16 cellular contexts compared by ENCODE assay signal in genomic region chr1:159187647-159188374, GRCh38. TPM values are rescaled to one million over a fixed set of nuclear protein-coding genes. Genes with fewer than 3 reads are reported as not detected.
DNase-seq lines count a peak whose midpoint lies in the region; ATAC-seq, FAIRE-seq and TF ChIP-seq lines count a peak whose summit lies in the region.
"Had no signal": no experiment of that assay in that cellular context is flagged by ENCODE, and none has a peak within 500 bp of the region (broad histone marks: within the 10 kb centered on the region; RNA-seq: fewer than 3 reads in every experiment).

No MANE protein-coding gene starts in this region.

- peaks cover 18% of the 10 kb centered on the region for H4K20me1 ChIP-seq in neural progenitor cell (ENCODE audit: low read depth)

- H3K36me3 ChIP-seq in ACC112 (ENCODE audit: insufficient read depth, low read length): no peaks in the 10 kb centered on the region
- H3K36me3 ChIP-seq in gastroesophageal sphincter: no peaks in the 10 kb centered on the region
- H3K36me3 ChIP-seq in neural progenitor cell: no peaks in the 10 kb centered on the region
- H3K36me3 ChIP-seq: BE2C had no signal

- H3K4me2 ChIP-seq in neural progenitor cell: peak overlapping the region; percentile 97
- H3K4me2 ChIP-seq: SK-N-SH had no signal

- H3K27me3 ChIP-seq in ACC112 (ENCODE audit: insufficient read depth, low read length): peaks cover 100% of the 10 kb centered on the region
- H3K27me3 ChIP-seq in gastroesophageal sphincter: peaks cover 35% of the 10 kb centered on the region
- H3K27me3 ChIP-seq in neural progenitor cell: no peaks in the 10 kb centered on the region

- WGBS in gastroesophageal sphincter (ENCODE audit: low coverage in 1 of 2), 2 donors: 9 to 23% methylated on average over 4 to 13 of the region's 14 CpGs

- H3K36me3 Mint-ChIP-seq in neural progenitor cell: no peaks in the 10 kb centered on the region
- no peaks in the 10 kb centered on the region for H3K36me3 Mint-ChIP-seq in activated T-cell treated with anti-CD3 and anti-CD28 coated beads, Interleukin-2, amount 50 U/mL, for 72 hours (ENCODE audit: insufficient read depth in 2 of 2)
- H3K36me3 Mint-ChIP-seq: activated CD8-positive, alpha-beta memory T cell treated with anti-CD3 and anti-CD28 coated beads, Interleukin-2, amount 10 ng/mL, durations not matched to agents 7 days and 5 days had no signal

- no peak overlapping the region for H2AFZ ChIP-seq in ACC112 (ENCODE audit: low read length, unreplicated experiment)
- peak overlapping the region; percentile 86 for H2AFZ ChIP-seq in neural progenitor cell (replicated peaks)

- ATAC-seq in gastroesophageal sphincter: peak; percentile 52
- no peak for ATAC-seq in HG02870 (IDR thresholded peaks at IDR 0.05; ENCODE audit: unreplicated experiment)
- no peak for ATAC-seq in activated T-cell treated with anti-CD3 and anti-CD28 coated beads, Interleukin-2, amount 50 U/mL, for 72 hours (replicated peaks in 1 of 2)
- ATAC-seq: HCT116 had no signal

- peak overlapping the region; percentile 43 for H3K9ac ChIP-seq in neural progenitor cell
- H3K9ac ChIP-seq: SK-N-SH had no signal

- H3K9me3 ChIP-seq in gastroesophageal sphincter (no peaks in the 10 kb centered on the region), neural progenitor cell (ENCODE audit: low read depth) (no peaks in the 10 kb centered on the region)
- H3K9me3 ChIP-seq: BE2C, SK-N-SH had no signal

- H3K27ac ChIP-seq in ACC112 (ENCODE audit: low read depth, low read length) (no peak overlapping the region), gastroesophageal sphincter (peak overlapping the region in 2 of 4 donors; percentile 17 to 57), neural progenitor cell (no peak overlapping the region)

- H3K79me2 ChIP-seq in ACC112 (ENCODE audit: control insufficient read depth, insufficient read depth, low read length, unreplicated experiment): no peaks in the 10 kb centered on the region
- peaks cover 20% of the 10 kb centered on the region for H3K79me2 ChIP-seq in neural progenitor cell (ENCODE audit: low read depth)

- TF ChIP-seq EP300 in gastroesophageal sphincter (IDR thresholded peaks at IDR 0.05): no peak

- H3K4me1 ChIP-seq in ACC112 (ENCODE audit: control insufficient read depth, insufficient read depth, low read length, unreplicated experiment): no peaks in the 10 kb centered on the region
- peaks cover 0 to 16% (median 3%) of the 10 kb centered on the region in 3 donors for H3K4me1 ChIP-seq in gastroesophageal sphincter
- H3K4me1 ChIP-seq in neural progenitor cell: peaks cover 30% of the 10 kb centered on the region
- H3K4me1 ChIP-seq: BE2C had no signal

- FAIRE-seq in frontal cortex (lab: Jason Lieb, UNC): no peak
- FAIRE-seq: GM18507 had no signal

- H3K4me3 Mint-ChIP-seq in neural progenitor cell: peak overlapping the region; percentile 85
- H3K4me3 Mint-ChIP-seq in activated T-cell treated with anti-CD3 and anti-CD28 coated beads, Interleukin-2, amount 50 U/mL, for 72 hours: peak overlapping the region in 1 of 2 donors; percentile 27
- H3K4me3 Mint-ChIP-seq: activated CD8-positive, alpha-beta memory T cell treated with anti-CD3 and anti-CD28 coated beads, Interleukin-2, amount 10 ng/mL, durations not matched to agents 7 days and 5 days; central memory CD8-positive, alpha-beta T cell had no signal

- DNase-seq in HK-2 (ENCODE audit: unreplicated experiment) (peak; percentile 5), neural progenitor cell (ENCODE audit: low spot score) (no peak), frontal cortex (ENCODE audit: low spot score in 2 of 2) (no peak)
- no peak for DNase-seq in activated effector memory CD4-positive, alpha-beta T cell treated with anti-CD3 and anti-CD28 coated beads, Interleukin-2, amount 50 U/mL, for 16 hours
- DNase-seq in activated T-cell treated with anti-CD3 and anti-CD28 coated beads, Interleukin-2, amount 50 U/mL, for 72 hours: no peak
- DNase-seq: activated CD8-positive, alpha-beta memory T cell treated with anti-CD3 and anti-CD28 coated beads, Interleukin-2, amount 10 ng/mL, durations not matched to agents 7 days and 5 days; BE2C; NCI-H2081 treated with DMSO at 0.1 percent for 48 hours; SK-N-SH; stimulated activated naive CD4-positive, alpha-beta T cell had no signal

- H3K27me3 Mint-ChIP-seq in neural progenitor cell (ENCODE audit: insufficient read depth, low read depth): peaks cover 5% of the 10 kb centered on the region
- peaks cover 83% of the 10 kb centered on the region for H3K27me3 Mint-ChIP-seq in activated T-cell treated with anti-CD3 and anti-CD28 coated beads, Interleukin-2, amount 50 U/mL, for 72 hours (ENCODE audit: low read depth)

- H3K4me1 Mint-ChIP-seq in neural progenitor cell: peaks cover 34% of the 10 kb centered on the region
- peaks cover 11% of the 10 kb centered on the region for H3K4me1 Mint-ChIP-seq in activated T-cell treated with anti-CD3 and anti-CD28 coated beads, Interleukin-2, amount 50 U/mL, for 72 hours (ENCODE audit: low read depth)
- H3K4me1 Mint-ChIP-seq: activated CD8-positive, alpha-beta memory T cell treated with anti-CD3 and anti-CD28 coated beads, Interleukin-2, amount 10 ng/mL, durations not matched to agents 7 days and 5 days had no signal

- H3K4me3 ChIP-seq in ACC112 (ENCODE audit: low read depth, low read length) (peak overlapping the region; percentile 59), gastroesophageal sphincter (peak overlapping the region; percentile 2 to 42), neural progenitor cell (peak overlapping the region; percentile 72)

- H3K9me3 Mint-ChIP-seq in neural progenitor cell: no peaks in the 10 kb centered on the region
- H3K9me3 Mint-ChIP-seq in activated T-cell treated with anti-CD3 and anti-CD28 coated beads, Interleukin-2, amount 50 U/mL, for 72 hours: no peaks in the 10 kb centered on the region
- H3K9me3 Mint-ChIP-seq: central memory CD8-positive, alpha-beta T cell had no signal

- peaks cover 27% of the 10 kb centered on the region for H3F3A ChIP-seq in neural progenitor cell (ENCODE audit: low read depth)

- TF ChIP-seq POLR2A in gastroesophageal sphincter (IDR thresholded peaks at IDR 0.05): no peak

- TF ChIP-seq CTCF in gastroesophageal sphincter (IDR thresholded peaks at IDR 0.05): no peak
- no peak for TF ChIP-seq CTCF in neural progenitor cell (IDR thresholded peaks at IDR 0.05)

- H3K27ac Mint-ChIP-seq in neural progenitor cell: peak overlapping the region; percentile 21
- no peak overlapping the region for H3K27ac Mint-ChIP-seq in activated T-cell treated with anti-CD3 and anti-CD28 coated beads, Interleukin-2, amount 50 U/mL, for 72 hours
- H3K27ac Mint-ChIP-seq: activated CD8-positive, alpha-beta memory T cell treated with anti-CD3 and anti-CD28 coated beads, Interleukin-2, amount 10 ng/mL, durations not matched to agents 7 days and 5 days had no signal

RNA-seq across cellular contexts. Expression of gene CADM3, which starts 16.4 kb away (rescaled TPM):
- total RNA-seq in gastroesophageal sphincter (10 to 100 TPM; 11.7 to 23.4 (median 18.6) TPM), neural progenitor cell (ENCODE audit: low replicate concordance) (6.9 and 15.3 TPM in 2 replicates), frontal cortex (115 TPM)
- total RNA-seq in activated T-cell treated with anti-CD3 and anti-CD28 coated beads, Interleukin-2, amount 50 U/mL, for 72 hours: not detected
- total RNA-seq: activated CD8-positive, alpha-beta memory T cell treated with anti-CD3 and anti-CD28 coated beads, Interleukin-2, amount 10 ng/mL, durations not matched to agents 7 days and 5 days had no signal

RNA-seq across cellular contexts. Expression of gene ACKR1, which starts 16.9 kb away (rescaled TPM):
- total RNA-seq in gastroesophageal sphincter (100 to 1,000 TPM in 2 of 4 donors, 10 to 100 TPM in 2; 27.9 to 180 (median 94.4) TPM), neural progenitor cell (ENCODE audit: low replicate concordance) (0.74 TPM in 1 of 2 replicates, not detected in the other), frontal cortex (0.41 TPM)
- not detected for total RNA-seq in activated T-cell treated with anti-CD3 and anti-CD28 coated beads, Interleukin-2, amount 50 U/mL, for 72 hours
- total RNA-seq: activated CD8-positive, alpha-beta memory T cell treated with anti-CD3 and anti-CD28 coated beads, Interleukin-2, amount 10 ng/mL, durations not matched to agents 7 days and 5 days had no signal

Comparison
In these comparisons a context has a peak if more than half of its experiments do, and no peak if none do; other contexts are left out.
1. H3K4me3 ChIP-seq: peak in every context shown above with its lines; median percentile 72 in neural progenitor cell; 59 in ACC112; 22 in gastroesophageal sphincter.
2. RNA of gene ACKR1, which starts 16.9 kb away (total RNA-seq): 27.9 to 180 TPM in gastroesophageal sphincter; 0.41 TPM in frontal cortex (single experiment), not detected in activated T-cell treated with anti-CD3 and anti-CD28 coated beads, Interleukin-2, amount 50 U/mL, for 72 hours and 0.74 TPM in neural progenitor cell; every median in the first group is over 10 times any median in the second.